19 cellular contexts compared by ENCODE assay signal in genomic region chr13:40113644-40114304, GRCh38.
A peak's percentile ranks its signal among the peaks of the same experiment; 100 is the strongest.
DNase-seq lines count a peak whose midpoint lies in the region; ATAC-seq, FAIRE-seq and TF ChIP-seq lines count a peak whose summit lies in the region.
"Had no signal": no experiment of that assay in that cellular context is flagged by ENCODE, and none has a peak within 500 bp of the region (broad histone marks: within the 10 kb centered on the region; RNA-seq: fewer than 3 reads in every experiment).

No MANE protein-coding gene starts in this region.

- TF ChIP-seq RAD21 in Ishikawa (IDR thresholded peaks at IDR 0.05; ENCODE audit: low read depth) (no peak), K562 (CRISPR knock-in tag; conservative IDR thresholded peaks at IDR 0.05 in 1 of 2, IDR thresholded peaks at IDR 0.05 in 1 of 2) (no peak)

- peaks cover 9 to 15% of the 10 kb centered on the region in 2 donors for H3K4me1 Mint-ChIP-seq in natural killer cell treated with Interleukin-12 subunit alpha and Interleukin-12 subunit beta and Interleukin-15 and Interleukin-18, amount 100 ng/mL, for 72 hours (ENCODE audit: low read depth in 2 of 2)

- no peaks in the 10 kb centered on the region for H3K36me3 Mint-ChIP-seq in natural killer cell treated with Interleukin-12 subunit alpha and Interleukin-12 subunit beta and Interleukin-15 and Interleukin-18, amount 100 ng/mL, for 72 hours

- no peaks in the 10 kb centered on the region for H3K9me3 Mint-ChIP-seq in natural killer cell treated with Interleukin-12 subunit alpha and Interleukin-12 subunit beta and Interleukin-15 and Interleukin-18, amount 100 ng/mL, for 72 hours
- H3K9me3 Mint-ChIP-seq: activated naive CD4-positive, alpha-beta T cell treated with anti-CD3 and anti-CD28 coated beads for 36 hours had no signal

- H3K79me2 ChIP-seq in K562 (ENCODE audit: control insufficient read depth, insufficient read depth, low read length): no peaks in the 10 kb centered on the region

- in situ Hi-C loops in K562 (cut with MboI): no loop called here

- intact Hi-C loops in K562 (cut with micrococcal nuclease): no loop called here

- CTCF ChIA-PET in K562 (lab: Yijun Ruan, JAX; ENCODE audit: low intra/inter-chr PET ratio): no interaction called here

- no peaks in the 10 kb centered on the region for H4K20me1 ChIP-seq in K562 (replicated peaks; ENCODE audit: control insufficient read depth, insufficient read depth, low read length)

- BruUV-seq in K562 (replicated peaks; lab: Mats Ljungman, UMichigan): no TSS peak

- peaks cover 0 to 9% of the 10 kb centered on the region in 2 donors for H3K27me3 Mint-ChIP-seq in natural killer cell treated with Interleukin-12 subunit alpha and Interleukin-12 subunit beta and Interleukin-15 and Interleukin-18, amount 100 ng/mL, for 72 hours

- H3K9me1 ChIP-seq in K562 (ENCODE audit: control insufficient read depth, insufficient read depth, low read length): no peaks in the 10 kb centered on the region

- H3K4me3 Mint-ChIP-seq in natural killer cell treated with Interleukin-12 subunit alpha and Interleukin-12 subunit beta and Interleukin-15 and Interleukin-18, amount 100 ng/mL, for 72 hours: no peak overlapping the region
- H3K4me3 Mint-ChIP-seq: activated naive CD4-positive, alpha-beta T cell treated with anti-CD3 and anti-CD28 coated beads for 36 hours had no signal

- ATAC-seq in K562 (no peak), gastroesophageal sphincter (peak; percentile 26), GM21737 (IDR thresholded peaks at IDR 0.05; ENCODE audit: unreplicated experiment) (no peak)
- no peak for ATAC-seq in natural killer cell treated with Interleukin-12 subunit alpha and Interleukin-12 subunit beta and Interleukin-15 and Interleukin-18, amount 100 ng/mL, for 72 hours
- ATAC-seq: body of pancreas, HCT116 had no signal

- DNase-seq in K562 (ENCODE audit: extremely low read depth in 1 of 4, low spot score in 3 of 4): no peak
- no peak for DNase-seq in natural killer cell treated with Interleukin-12 subunit alpha and Interleukin-12 subunit beta and Interleukin-15 and Interleukin-18, amount 100 ng/mL, for 72 hours (ENCODE audit: low spot score)
- no peak for DNase-seq in NK-92 (lab: John Stamatoyannopoulos, UW; ENCODE audit: unreplicated experiment)
- DNase-seq in activated CD4-positive, CD25-positive, alpha-beta regulatory T cell (lab: John Stamatoyannopoulos, UW): no peak
- DNase-seq: activated naive CD4-positive, alpha-beta T cell treated with anti-CD3 and anti-CD28 coated beads for 36 hours; Calu3; NCI-H1436; NCI-H345; pancreas; stimulated activated CD8-positive, alpha-beta memory T cell treated with anti-CD3 and anti-CD28 coated beads, Interleukin-4, amount 100 ng/mL, for 48 hours had no signal

- no peak overlapping the region for H3K4me3 ChIP-seq in K562
- no peak overlapping the region for H3K4me3 ChIP-seq in gastroesophageal sphincter
- H3K4me3 ChIP-seq in skeletal muscle satellite cell (ENCODE audit: low read length): no peak overlapping the region
- H3K4me3 ChIP-seq: body of pancreas, lung, pancreas, smooth muscle cell had no signal

- no peaks in the 10 kb centered on the region for H3K9me3 ChIP-seq in K562 (replicated peaks; ENCODE audit: control insufficient read depth, insufficient read depth, low read depth, low read length)
- H3K9me3 ChIP-seq in gastroesophageal sphincter: no peaks in the 10 kb centered on the region
- H3K9me3 ChIP-seq in skeletal muscle satellite cell (replicated peaks; ENCODE audit: low read length): no peaks in the 10 kb centered on the region
- H3K9me3 ChIP-seq: body of pancreas, pancreas had no signal

- WGBS in K562 (ENCODE audit: insufficient coverage, low coverage, missing lambda C conversion rate): 18% methylated on average over 8 of the region's 8 CpGs
- 96 to 97% methylated on average over 6 to 8 of the region's 8 CpGs for WGBS in gastroesophageal sphincter (ENCODE audit: low coverage in 1 of 2), 2 donors

- no peak overlapping the region for H3K27ac Mint-ChIP-seq in natural killer cell treated with Interleukin-12 subunit alpha and Interleukin-12 subunit beta and Interleukin-15 and Interleukin-18, amount 100 ng/mL, for 72 hours
- H3K27ac Mint-ChIP-seq: activated naive CD4-positive, alpha-beta T cell treated with anti-CD3 and anti-CD28 coated beads for 36 hours had no signal

- H3K4me1 ChIP-seq in K562 (replicated peaks in 1 of 2; ENCODE audit: control insufficient read depth in 2 of 2, insufficient read depth in 2 of 2, low read length in 2 of 2) (peaks cover 0 to 11% of the 10 kb centered on the region in 2 experiments; a peak in 2 of 5 replicates), gastroesophageal sphincter (peaks cover 0 to 12% (median 4%) of the 10 kb centered on the region in 3 donors), skeletal muscle satellite cell (ENCODE audit: control insufficient read depth, insufficient read depth, low read length) (peaks cover 58% of the 10 kb centered on the region)

- no peak overlapping the region for H2AFZ ChIP-seq in K562 (ENCODE audit: low read depth, low read length)

- H3K9ac ChIP-seq in K562 (ENCODE audit: insufficient read depth in 1 of 2, low read depth in 2 of 2, low read length in 2 of 2) (no peak overlapping the region), skeletal muscle satellite cell (ENCODE audit: low read depth, low read length) (peak overlapping the region; percentile 72)

- no peak overlapping the region for H3K4me2 ChIP-seq in K562 (ENCODE audit: insufficient read depth, low read length)
- peak overlapping the region; percentile 12 for H3K4me2 ChIP-seq in skeletal muscle satellite cell (ENCODE audit: low read length)

- no peaks in the 10 kb centered on the region for H3K27me3 ChIP-seq in K562 (ENCODE audit: control insufficient read depth in 2 of 2, insufficient read depth in 2 of 2, low read length in 2 of 2)
- H3K27me3 ChIP-seq in gastroesophageal sphincter: no peaks in the 10 kb centered on the region
- H3K27me3 ChIP-seq in skeletal muscle satellite cell (ENCODE audit: control insufficient read depth, insufficient read depth, low read length): no peaks in the 10 kb centered on the region
- H3K27me3 ChIP-seq: body of pancreas, pancreas had no signal

- TF ChIP-seq CTCF in K562 (IDR thresholded peaks at IDR 0.05 in 2 of 3, conservative IDR thresholded peaks at IDR 0.05 in 1 of 3; ENCODE audit: insufficient read depth in 2 of 3, low read depth in 1 of 3, low read length in 3 of 3): no peak
- TF ChIP-seq CTCF in gastroesophageal sphincter (IDR thresholded peaks at IDR 0.05): no peak

- TF ChIP-seq POLR2A in K562 (conservative IDR thresholded peaks at IDR 0.05) (no peak), gastroesophageal sphincter (IDR thresholded peaks at IDR 0.05) (no peak)

- H3K27ac ChIP-seq in K562 (ENCODE audit: extremely low read depth, low read depth, low read length) (no peak overlapping the region), gastroesophageal sphincter (peak overlapping the region in 2 of 4 donors; percentile 9 to 55)
- H3K27ac ChIP-seq: body of pancreas, pancreas had no signal

- FAIRE-seq in K562 (lab: Jason Lieb, UNC): no peak
- FAIRE-seq: G401.6, pancreas had no signal

- no peak for TF ChIP-seq EP300 in Ishikawa (IDR thresholded peaks at IDR 0.05; ENCODE audit: borderline replicate concordance)
- no peak for TF ChIP-seq EP300 in K562 (IDR thresholded peaks at IDR 0.05; ENCODE audit: low read length)
- TF ChIP-seq EP300 in gastroesophageal sphincter (IDR thresholded peaks at IDR 0.05): no peak

- no peaks in the 10 kb centered on the region for H3K36me3 ChIP-seq in K562 (ENCODE audit: control insufficient read depth, insufficient read depth, low read length)
- H3K36me3 ChIP-seq in gastroesophageal sphincter: no peaks in the 10 kb centered on the region
- H3K36me3 ChIP-seq in skeletal muscle satellite cell (ENCODE audit: insufficient read depth, low read length): no peaks in the 10 kb centered on the region
- H3K36me3 ChIP-seq: pancreas had no signal

- POLR2A ChIA-PET in K562 (lab: Yijun Ruan, JAX): no interaction called here

TF ChIP-seq in Ishikawa, 13 proteins besides CTCF, POLR2A, EP300 and RAD21:
- no peak for TF ChIP-seq EGR1 (IDR thresholded peaks at IDR 0.05)
- TF ChIP-seq TCF12 (IDR thresholded peaks at IDR 0.05; ENCODE audit: low read depth): no peak
- no peak for TF ChIP-seq ZBTB7A (IDR thresholded peaks at IDR 0.05; ENCODE audit: low read depth)
- TF ChIP-seq FOXM1 (IDR thresholded peaks at IDR 0.05; ENCODE audit: borderline replicate concordance, low read depth): no peak
- peak; percentile 54; the same call in 1 of the 2 replicates for TF ChIP-seq CEBPB (IDR thresholded peaks at IDR 0.05)
- TF ChIP-seq NFIC (IDR thresholded peaks at IDR 0.05): no peak

TF ChIP-seq in K562, 482 proteins besides CTCF, POLR2A, EP300 and RAD21:
- no peak for TF ChIP-seq ZNF395 (CRISPR knock-in tag; IDR thresholded peaks at IDR 0.05)
- TF ChIP-seq ZKSCAN3 (CRISPR knock-in tag; IDR thresholded peaks at IDR 0.05): no peak
- no peak for TF ChIP-seq ZFP30 (CRISPR knock-in tag; IDR thresholded peaks at IDR 0.05; ENCODE audit: borderline replicate concordance)
- no peak for TF ChIP-seq RBM39 (optimal IDR thresholded peaks at IDR 0.05; ENCODE audit: low read depth, low read length)
- TF ChIP-seq CEBPG (CRISPR knock-in tag; IDR thresholded peaks at IDR 0.05): no peak
- peak in 1 of 2 experiments; percentile 55; a peak in 2 of 4 replicates for TF ChIP-seq CEBPG (tag; conservative IDR thresholded peaks at IDR 0.05 in 1 of 2, IDR thresholded peaks at IDR 0.05 in 1 of 2)
- TF ChIP-seq CEBPB (tag; IDR thresholded peaks at IDR 0.05): peak; percentile 54
- no peak for TF ChIP-seq STAT5B (CRISPR knock-in tag; IDR thresholded peaks at IDR 0.05)
- TF ChIP-seq FOXP1 (CRISPR knock-in tag; IDR thresholded peaks at IDR 0.05): no peak
